In the genomic region with DNA sequence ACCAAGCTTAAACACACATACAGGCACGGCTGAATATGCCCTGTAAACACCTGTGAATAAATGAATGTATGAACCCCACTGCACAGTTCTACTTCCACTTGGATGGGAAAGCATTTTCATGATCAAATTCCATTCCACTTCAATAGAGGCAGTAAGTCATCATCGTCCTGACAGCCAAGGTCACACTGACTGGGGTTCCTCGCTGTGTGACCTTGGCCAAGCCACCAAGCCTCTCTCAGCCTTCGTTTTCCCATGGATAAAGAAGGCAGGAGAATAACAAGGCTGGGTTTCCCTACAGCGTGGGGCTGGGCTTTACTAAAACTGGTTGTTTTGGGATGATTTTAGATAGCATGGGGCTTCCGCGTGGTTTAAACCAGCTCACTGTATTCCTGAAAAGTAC, we compare ENCODE assay signal across 2 cellular contexts.
TF ChIP-seq lines count a peak whose summit lies in the region.

No MANE protein-coding gene starts in this region.

TF ChIP-seq in IMR-90, 13 proteins besides CTCF, POLR2A, EP300 and RAD21:
- no peak for TF ChIP-seq CHD1 (IDR thresholded peaks at IDR 0.05; ENCODE audit: low read depth, low read length)
- TF ChIP-seq RFX5 (IDR thresholded peaks at IDR 0.05; ENCODE audit: low read depth, low read length): no peak
- TF ChIP-seq NFE2L2 (IDR thresholded peaks at IDR 0.05; ENCODE audit: low read depth, low read length): no peak
- TF ChIP-seq, protein P1, sequence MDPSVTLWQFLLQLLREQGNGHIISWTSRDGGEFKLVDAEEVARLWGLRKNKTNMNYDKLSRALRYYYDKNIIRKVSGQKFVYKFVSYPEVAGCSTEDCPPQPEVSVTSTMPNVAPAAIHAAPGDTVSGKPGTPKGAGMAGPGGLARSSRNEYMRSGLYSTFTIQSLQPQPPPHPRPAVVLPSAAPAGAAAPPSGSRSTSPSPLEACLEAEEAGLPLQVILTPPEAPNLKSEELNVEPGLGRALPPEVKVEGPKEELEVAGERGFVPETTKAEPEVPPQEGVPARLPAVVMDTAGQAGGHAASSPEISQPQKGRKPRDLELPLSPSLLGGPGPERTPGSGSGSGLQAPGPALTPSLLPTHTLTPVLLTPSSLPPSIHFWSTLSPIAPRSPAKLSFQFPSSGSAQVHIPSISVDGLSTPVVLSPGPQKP (IDR thresholded peaks at IDR 0.05; ENCODE audit: borderline replicate concordance, low read depth, low read length): no peak
- TF ChIP-seq RCOR1 (IDR thresholded peaks at IDR 0.05; ENCODE audit: insufficient replicate concordance, low read length): no peak
- no peak for TF ChIP-seq MXI1 (IDR thresholded peaks at IDR 0.05; ENCODE audit: borderline replicate concordance, low read depth, low read length)
- no peak for TF ChIP-seq FOS (IDR thresholded peaks at IDR 0.05; ENCODE audit: low read depth, low read length)
- TF ChIP-seq MAZ (IDR thresholded peaks at IDR 0.05; ENCODE audit: borderline replicate concordance, low read depth, low read length): no peak
- no peak for TF ChIP-seq MAFK (IDR thresholded peaks at IDR 0.05; ENCODE audit: low read depth, low read length)
- no peak for TF ChIP-seq BHLHE40 (IDR thresholded peaks at IDR 0.05; ENCODE audit: low read depth, low read length)
- TF ChIP-seq CEBPB (IDR thresholded peaks at IDR 0.05; ENCODE audit: low read depth, low read length): no peak
- TF ChIP-seq, protein P2, sequence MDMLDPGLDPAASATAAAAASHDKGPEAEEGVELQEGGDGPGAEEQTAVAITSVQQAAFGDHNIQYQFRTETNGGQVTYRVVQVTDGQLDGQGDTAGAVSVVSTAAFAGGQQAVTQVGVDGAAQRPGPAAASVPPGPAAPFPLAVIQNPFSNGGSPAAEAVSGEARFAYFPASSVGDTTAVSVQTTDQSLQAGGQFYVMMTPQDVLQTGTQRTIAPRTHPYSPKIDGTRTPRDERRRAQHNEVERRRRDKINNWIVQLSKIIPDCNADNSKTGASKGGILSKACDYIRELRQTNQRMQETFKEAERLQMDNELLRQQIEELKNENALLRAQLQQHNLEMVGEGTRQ (IDR thresholded peaks at IDR 0.05; ENCODE audit: low read depth, low read length): no peak
- TF ChIP-seq SMC3 (IDR thresholded peaks at IDR 0.05; ENCODE audit: low read depth, low read length): no peak

TF ChIP-seq in H1, 55 proteins besides CTCF, POLR2A, EP300 and RAD21:
- TF ChIP-seq SP4 (IDR thresholded peaks at IDR 0.05; ENCODE audit: low read length): no peak
- no peak for TF ChIP-seq CREB1 (IDR thresholded peaks at IDR 0.05)
- no peak for TF ChIP-seq BCL11A (IDR thresholded peaks at IDR 0.05; ENCODE audit: low read depth in 2 of 2, low read length in 2 of 2)
- TF ChIP-seq RNF2 (IDR thresholded peaks at IDR 0.05; ENCODE audit: borderline replicate concordance, low read depth, low read length, missing control alignments, poor library complexity, severe bottlenecking): no peak
- TF ChIP-seq GTF2F1 (IDR thresholded peaks at IDR 0.05; ENCODE audit: borderline replicate concordance, low read depth, low read length): no peak
- TF ChIP-seq RFX5 (IDR thresholded peaks at IDR 0.05; ENCODE audit: borderline replicate concordance, low read depth, low read length): no peak
- TF ChIP-seq MAFK (IDR thresholded peaks at IDR 0.05; ENCODE audit: low read depth, low read length): no peak
- no peak for TF ChIP-seq CTBP2 (IDR thresholded peaks at IDR 0.05; ENCODE audit: borderline replicate concordance, insufficient read depth, insufficient read length, low read length)
- no peak for TF ChIP-seq YY1 (IDR thresholded peaks at IDR 0.05; ENCODE audit: low read depth, low read length)
- TF ChIP-seq TBP (IDR thresholded peaks at IDR 0.05; ENCODE audit: low read depth, low read length): no peak
- no peak for TF ChIP-seq EGR1 (IDR thresholded peaks at IDR 0.05; ENCODE audit: borderline replicate concordance, low read depth, low read length)
- no peak for TF ChIP-seq POU5F1 (IDR thresholded peaks at IDR 0.05; ENCODE audit: low read depth, low read length)
